ENCODE assay signal across 8 cellular contexts in the genomic region with DNA sequence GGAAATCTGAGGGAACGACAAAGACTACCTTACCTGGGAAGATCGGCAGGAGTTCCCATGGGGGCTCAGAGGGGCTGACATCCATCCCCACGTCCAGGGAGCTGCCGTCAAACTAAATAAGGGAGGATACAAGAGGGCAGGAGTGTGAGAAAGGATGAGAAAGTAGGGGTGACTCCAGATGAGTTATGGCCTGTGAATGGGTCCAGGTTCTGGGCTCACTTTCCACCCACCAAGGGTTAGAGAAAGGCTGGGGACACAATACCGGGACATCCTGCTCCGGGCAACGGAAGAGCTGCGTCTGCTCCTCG. TPM values are rescaled to one million over a fixed set of nuclear protein-coding genes. Genes with fewer than 3 reads are reported as not detected.
DNase-seq lines count a peak whose midpoint lies in the region; ATAC-seq, FAIRE-seq and TF ChIP-seq lines count a peak whose summit lies in the region.

No MANE protein-coding gene starts in this region.

- peaks cover 58% of the 10 kb centered on the region for H3K36me3 Mint-ChIP-seq in activated T-helper 17 cell treated with anti-CD3 and anti-CD28 coated beads, Interleukin-2, amount 50 U/mL, for 72 hours (ENCODE audit: low read depth)
- peaks cover 30% of the 10 kb centered on the region for H3K36me3 Mint-ChIP-seq in stimulated activated memory B cell treated with anti-CD40 and anti-IgM and Interleukin-4, amounts not matched to agents 10 μg/mL and 1 μg/mL and 100 μg/mL, for 72 hours

- DNase-seq in HL-60 (ENCODE audit: low read depth in 1 of 2, low spot score in 1 of 2) (no peak), NCI-H748 (lab: John Stamatoyannopoulos, UW; ENCODE audit: unreplicated experiment) (no peak), RPMI8226 (no peak), D721Med (ENCODE audit: insufficient read length, low spot score) (no peak)
- DNase-seq in stimulated activated CD8-positive, alpha-beta memory T cell treated with anti-CD3 and anti-CD28 coated beads, Interleukin-4, amount 100 ng/mL, for 48 hours, result no peak

- no peaks in the 10 kb centered on the region for H3K27me3 Mint-ChIP-seq in activated T-helper 17 cell treated with anti-CD3 and anti-CD28 coated beads, Interleukin-2, amount 50 U/mL, for 72 hours
- H3K27me3 Mint-ChIP-seq in stimulated activated memory B cell treated with anti-CD40 and anti-IgM and Interleukin-4, amounts not matched to agents 10 μg/mL and 1 μg/mL and 100 μg/mL, for 72 hours, result no peaks in the 10 kb centered on the region

- H3K27me3 ChIP-seq in HL-60 (ENCODE audit: insufficient read depth, poor library complexity, severe bottlenecking), result no peaks in the 10 kb centered on the region
- H3K27me3 ChIP-seq in iPS-18a (ENCODE audit: control insufficient read depth, insufficient read depth, low read length), result no peaks in the 10 kb centered on the region

- H3K36me3 ChIP-seq in iPS-18a (ENCODE audit: control insufficient read depth, low read depth, low read length), result peaks cover 11% of the 10 kb centered on the region

- peak overlapping the region; percentile 89 for H3K4me3 Mint-ChIP-seq in activated T-helper 17 cell treated with anti-CD3 and anti-CD28 coated beads, Interleukin-2, amount 50 U/mL, for 72 hours
- H3K4me3 Mint-ChIP-seq in stimulated activated memory B cell treated with anti-CD40 and anti-IgM and Interleukin-4, amounts not matched to agents 10 μg/mL and 1 μg/mL and 100 μg/mL, for 72 hours, result peak overlapping the region; percentile 100

- peak overlapping the region; percentile 79 for H3K27ac ChIP-seq in HL-60 (replicated peaks)
- H3K27ac ChIP-seq in iPS-18a (ENCODE audit: low read length), result peak overlapping the region; percentile 39

- peak overlapping the region; percentile 98 for H3K27ac Mint-ChIP-seq in activated T-helper 17 cell treated with anti-CD3 and anti-CD28 coated beads, Interleukin-2, amount 50 U/mL, for 72 hours
- peak overlapping the region; percentile 98 for H3K27ac Mint-ChIP-seq in stimulated activated memory B cell treated with anti-CD40 and anti-IgM and Interleukin-4, amounts not matched to agents 10 μg/mL and 1 μg/mL and 100 μg/mL, for 72 hours

- peaks cover 27% of the 10 kb centered on the region for H3K4me1 Mint-ChIP-seq in activated T-helper 17 cell treated with anti-CD3 and anti-CD28 coated beads, Interleukin-2, amount 50 U/mL, for 72 hours
- peaks cover 59% of the 10 kb centered on the region for H3K4me1 Mint-ChIP-seq in stimulated activated memory B cell treated with anti-CD40 and anti-IgM and Interleukin-4, amounts not matched to agents 10 μg/mL and 1 μg/mL and 100 μg/mL, for 72 hours

- FAIRE-seq in D721Med (lab: Jason Lieb, UNC), result no peak

- H3K4me3 ChIP-seq in HL-60 (replicated peaks; ENCODE audit: insufficient read depth, low read length), result peak overlapping the region; percentile 99
- H3K4me3 ChIP-seq in iPS-18a (ENCODE audit: low read length), result peak overlapping the region; percentile 90

- TF ChIP-seq CTCF in HL-60 (IDR thresholded peaks at IDR 0.05; ENCODE audit: insufficient read depth, low read length), result no peak
- no peak for TF ChIP-seq CTCF in D721Med (IDR thresholded peaks at IDR 0.05; ENCODE audit: insufficient read depth, missing control alignments)

- no peak for ATAC-seq in activated T-helper 17 cell treated with anti-CD3 and anti-CD28 coated beads, Interleukin-2, amount 50 U/mL, for 72 hours (replicated peaks)
- no peak for ATAC-seq in stimulated activated memory B cell treated with anti-CD40 and anti-IgM and Interleukin-4, amounts not matched to agents 10 μg/mL and 1 μg/mL and 100 μg/mL, for 72 hours

- H3K9me3 Mint-ChIP-seq in activated T-helper 17 cell treated with anti-CD3 and anti-CD28 coated beads, Interleukin-2, amount 50 U/mL, for 72 hours, result no peaks in the 10 kb centered on the region
- no peaks in the 10 kb centered on the region for H3K9me3 Mint-ChIP-seq in stimulated activated memory B cell treated with anti-CD40 and anti-IgM and Interleukin-4, amounts not matched to agents 10 μg/mL and 1 μg/mL and 100 μg/mL, for 72 hours

- H3K9me3 ChIP-seq in iPS-18a (ENCODE audit: control insufficient read depth, low read depth, low read length), result no peaks in the 10 kb centered on the region

- peaks cover 7% of the 10 kb centered on the region for H3K4me1 ChIP-seq in iPS-18a (ENCODE audit: control insufficient read depth, low read depth, low read length)

- H3K9ac ChIP-seq in iPS-18a (ENCODE audit: low read length), result peak overlapping the region; percentile 84

RNA-seq across cellular contexts. Expression of a gene that starts 0.7 kb away (rescaled TPM):
- total RNA-seq in activated T-helper 17 cell treated with anti-CD3 and anti-CD28 coated beads, Interleukin-2, amount 50 U/mL, for 72 hours, result 10 to 100 TPM; 73.4 to 99.9 TPM

RNA-seq across cellular contexts. Expression of a gene that starts 2.7 kb away (rescaled TPM):
- total RNA-seq in activated T-helper 17 cell treated with anti-CD3 and anti-CD28 coated beads, Interleukin-2, amount 50 U/mL, for 72 hours, result 1 to 10 TPM; 7.4 to 9.3 TPM

RNA-seq across cellular contexts. Expression of a gene that starts 18.2 kb away (rescaled TPM):
- total RNA-seq in activated T-helper 17 cell treated with anti-CD3 and anti-CD28 coated beads, Interleukin-2, amount 50 U/mL, for 72 hours, result 10 to 100 TPM in 1 of 2 donors, 1 to 10 TPM in 1; 7.2 to 26.8 TPM

RNA-seq across cellular contexts. Expression of a gene that starts 24.4 kb away (rescaled TPM):
- total RNA-seq in activated T-helper 17 cell treated with anti-CD3 and anti-CD28 coated beads, Interleukin-2, amount 50 U/mL, for 72 hours, result under 1 TPM; 0.17 to 0.29 TPM

RNA-seq across cellular contexts. Expression of a gene that starts 26.6 kb away (rescaled TPM):
- 10 to 100 TPM; 10.5 to 18.0 TPM for total RNA-seq in activated T-helper 17 cell treated with anti-CD3 and anti-CD28 coated beads, Interleukin-2, amount 50 U/mL, for 72 hours
